Comparison of ENCODE assay signal across 12 cellular contexts in the genomic region with DNA sequence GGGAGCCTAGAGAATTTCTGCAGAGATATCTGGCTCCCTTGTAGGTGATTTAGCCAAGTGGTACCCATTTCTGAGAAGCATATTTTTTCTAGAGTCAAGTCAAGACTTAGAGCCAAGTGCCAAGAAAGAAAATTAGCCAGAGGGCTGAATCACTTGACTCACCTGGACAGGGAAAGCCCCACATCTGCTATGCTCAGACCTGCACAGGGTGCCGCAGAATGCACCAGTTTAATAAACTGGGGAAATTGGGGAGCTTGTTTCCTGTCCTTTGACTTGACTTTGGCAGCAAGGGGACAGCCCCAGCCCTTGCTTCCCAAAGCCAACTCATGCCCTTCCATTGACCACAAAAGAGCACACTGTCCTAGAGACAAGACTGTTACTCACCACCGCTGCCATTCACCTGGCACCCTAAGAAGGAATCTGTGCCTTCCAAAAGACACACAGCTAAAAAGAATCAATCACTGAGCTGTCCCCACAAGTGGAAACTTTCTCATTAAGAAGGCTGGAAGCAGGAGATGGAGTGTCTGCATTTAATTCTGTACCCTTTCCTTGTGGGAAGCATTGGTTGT. TPM values are rescaled to one million over a fixed set of nuclear protein-coding genes. Genes with fewer than 3 reads are reported as not detected.
DNase-seq lines count a peak whose midpoint lies in the region; ATAC-seq, FAIRE-seq and TF ChIP-seq lines count a peak whose summit lies in the region.
"Not testable (repeated sequence)": the region's sequence is repeated elsewhere in the genome, so short reads cannot be mapped to it uniquely, and the experiment has no call there.
"Had no signal": no experiment of that assay in that cellular context is flagged by ENCODE, and none has a peak within 500 bp of the region (broad histone marks: within the 10 kb centered on the region; RNA-seq: fewer than 3 reads in every experiment).

No MANE protein-coding gene starts in this region.

- H3K9me3 ChIP-seq in K562 (replicated peaks; ENCODE audit: control insufficient read depth, insufficient read depth, low read depth, low read length); keratinocyte (ENCODE audit: control insufficient read depth, low read depth, low read length); upper lobe of right lung: not testable (repeated sequence)

- H3K9ac ChIP-seq in K562 (ENCODE audit: insufficient read depth in 1 of 2, low read depth in 2 of 2, low read length in 2 of 2); keratinocyte (ENCODE audit: control insufficient read depth, extremely low read depth, insufficient read depth, low read length): not testable (repeated sequence)

- H3K27me3 Mint-ChIP-seq in GM23338 (ENCODE audit: insufficient read depth, low read depth, poor library complexity); activated T-helper 17 cell treated with anti-CD3 and anti-CD28 coated beads, Interleukin-2, amount 50 U/mL, for 72 hours: not testable (repeated sequence)

- not testable (repeated sequence) for TF ChIP-seq EP300 in K562 (IDR thresholded peaks at IDR 0.05; ENCODE audit: low read length)

- H2AFZ ChIP-seq in GM23338; K562 (ENCODE audit: low read depth, low read length); keratinocyte (ENCODE audit: control insufficient read depth, low read length): not testable (repeated sequence)

- TF ChIP-seq POLR2A in GM12891 (IDR thresholded peaks at IDR 0.05; ENCODE audit: low read depth, low read length); K562 (conservative IDR thresholded peaks at IDR 0.05): not testable (repeated sequence)

- not testable (repeated sequence) for H3K27ac Mint-ChIP-seq in GM23338; activated T-helper 17 cell treated with anti-CD3 and anti-CD28 coated beads, Interleukin-2, amount 50 U/mL, for 72 hours

- H3K79me2 ChIP-seq in GM23338 (replicated peaks; ENCODE audit: insufficient read depth); K562 (ENCODE audit: control insufficient read depth, insufficient read depth, low read length); keratinocyte (ENCODE audit: control insufficient read depth, insufficient read depth, low read length): not testable (repeated sequence)

- H3K4me3 Mint-ChIP-seq in GM23338; activated T-helper 17 cell treated with anti-CD3 and anti-CD28 coated beads, Interleukin-2, amount 50 U/mL, for 72 hours: not testable (repeated sequence)

- not testable (repeated sequence) for H3K4me3 ChIP-seq in GM23338; K562; keratinocyte (ENCODE audit: control insufficient read depth in 2 of 3, extremely low read depth in 1 of 3, insufficient read depth in 2 of 3, low read depth in 1 of 3, low read length in 3 of 3); upper lobe of right lung

- CTCF ChIA-PET in K562 (lab: Yijun Ruan, JAX; ENCODE audit: low intra/inter-chr PET ratio), result not testable (repeated sequence)

- not testable (repeated sequence) for H3K36me3 Mint-ChIP-seq in GM23338 (ENCODE audit: low read depth); activated T-helper 17 cell treated with anti-CD3 and anti-CD28 coated beads, Interleukin-2, amount 50 U/mL, for 72 hours (ENCODE audit: low read depth)

- not testable (repeated sequence) for H3K27ac ChIP-seq in GM23338 (ENCODE audit: low read depth); K562 (ENCODE audit: extremely low read depth, low read depth, low read length); keratinocyte (ENCODE audit: control insufficient read depth, insufficient read depth, low read length); upper lobe of right lung

- not testable (repeated sequence) for H3K9me2 ChIP-seq in GM23338 (ENCODE audit: insufficient read depth)

- not testable (repeated sequence) for BruUV-seq in K562 (replicated peaks; lab: Mats Ljungman, UMichigan)

- not testable (repeated sequence) for H3F3A ChIP-seq in GM23338 (replicated peaks; ENCODE audit: low read depth)

- in situ Hi-C loops in K562 (cut with MboI), result not testable (repeated sequence)

- DNase-seq in GM12891 (ENCODE audit: insufficient read length, low spot score); GM23338 (ENCODE audit: low spot score); K562 (ENCODE audit: extremely low read depth in 1 of 4, low spot score in 3 of 4); keratinocyte (ENCODE audit: low read depth, low spot score); upper lobe of right lung: not testable (repeated sequence)

- not testable (repeated sequence) for H3K9me1 ChIP-seq in K562 (ENCODE audit: control insufficient read depth, insufficient read depth, low read length); keratinocyte (ENCODE audit: control insufficient read depth, extremely low read depth, insufficient read depth, low read length)

- not testable (repeated sequence) for H4K20me1 ChIP-seq in GM23338 (replicated peaks; ENCODE audit: insufficient read depth); K562 (replicated peaks; ENCODE audit: control insufficient read depth, insufficient read depth, low read length); keratinocyte (ENCODE audit: control insufficient read depth, extremely low read depth, insufficient read depth, low read length)

- peak; percentile 13 for FAIRE-seq in GM12891 (lab: Jason Lieb, UNC)
- peak; percentile 81 for FAIRE-seq in K562 (lab: Jason Lieb, UNC)
- FAIRE-seq in keratinocyte (lab: Jason Lieb, UNC), result peak; percentile 99

- not testable (repeated sequence) for H3K4me1 ChIP-seq in GM23338 (ENCODE audit: insufficient read depth); K562 (replicated peaks in 1 of 2; ENCODE audit: control insufficient read depth in 2 of 2, insufficient read depth in 2 of 2, low read length in 2 of 2); keratinocyte (ENCODE audit: control insufficient read depth, extremely low read depth, insufficient read depth, low read length); upper lobe of right lung

- intact Hi-C loops in K562 (cut with micrococcal nuclease); upper lobe of right lung (cut with DNase I): not testable (repeated sequence)

- H3K4me2 ChIP-seq in GM23338; K562 (ENCODE audit: insufficient read depth, low read length); keratinocyte (ENCODE audit: control insufficient read depth, extremely low read depth, insufficient read depth, low read depth, low read length): not testable (repeated sequence)

- not testable (repeated sequence) for H3K9me3 Mint-ChIP-seq in GM23338; activated T-helper 17 cell treated with anti-CD3 and anti-CD28 coated beads, Interleukin-2, amount 50 U/mL, for 72 hours

- TF ChIP-seq CTCF in GM23338 (conservative IDR thresholded peaks at IDR 0.05; ENCODE audit: low read depth in 2 of 2); K562 (IDR thresholded peaks at IDR 0.05 in 2 of 3, conservative IDR thresholded peaks at IDR 0.05 in 1 of 3; ENCODE audit: insufficient read depth in 2 of 3, low read depth in 1 of 3, low read length in 3 of 3); keratinocyte (optimal IDR thresholded peaks at IDR 0.05 in 1 of 3, IDR thresholded peaks at IDR 0.05 in 1 of 3, conservative IDR thresholded peaks at IDR 0.05 in 1 of 3; ENCODE audit: extremely low read depth in 1 of 3, insufficient read depth in 2 of 3, low read length in 3 of 3); upper lobe of right lung (IDR thresholded peaks at IDR 0.05): not testable (repeated sequence)

- TF ChIP-seq RAD21 in K562 (CRISPR knock-in tag; conservative IDR thresholded peaks at IDR 0.05 in 1 of 2, IDR thresholded peaks at IDR 0.05 in 1 of 2), result not testable (repeated sequence)

- POLR2A ChIA-PET in K562 (lab: Yijun Ruan, JAX), result not testable (repeated sequence)

- H3K4me1 Mint-ChIP-seq in GM23338; activated T-helper 17 cell treated with anti-CD3 and anti-CD28 coated beads, Interleukin-2, amount 50 U/mL, for 72 hours: not testable (repeated sequence)

- ATAC-seq in GM23338, result peak; percentile 53
- ATAC-seq in activated CD4-positive, CD25-positive, alpha-beta regulatory T cell treated with anti-CD3 and anti-CD28 coated beads, Interleukin-2, amount 50 U/mL, for 24 hours, result peak; percentile 53 to 66
- peak; percentile 98 for ATAC-seq in activated T-helper 17 cell treated with anti-CD3 and anti-CD28 coated beads, Interleukin-2, amount 50 U/mL, for 72 hours (replicated peaks)
- ATAC-seq in K562, result not testable (repeated sequence)
- ATAC-seq in upper lobe of right lung, result peak; percentile 20

- dilution Hi-C loops in keratinocyte (cut with MboI; ENCODE audit: extremely low pct_ligation_motif_present, low sequenced_read_pairs), result not testable (repeated sequence)

- no CpG with 5 or more reads among the region's 2 CpGs for WGBS in K562 (ENCODE audit: insufficient coverage, low coverage, missing lambda C conversion rate)

- H3K36me3 ChIP-seq in GM23338 (ENCODE audit: insufficient read depth); K562 (ENCODE audit: control insufficient read depth, insufficient read depth, low read length); keratinocyte (ENCODE audit: control insufficient read depth in 2 of 2, extremely low read depth in 1 of 2, insufficient read depth in 2 of 2, low read length in 2 of 2); upper lobe of right lung: not testable (repeated sequence)

- H3K27me3 ChIP-seq in GM23338 (ENCODE audit: insufficient read depth); K562 (ENCODE audit: control insufficient read depth in 2 of 2, insufficient read depth in 2 of 2, low read length in 2 of 2); keratinocyte (ENCODE audit: control insufficient read depth, extremely low read depth, insufficient read depth, low read length); upper lobe of right lung: not testable (repeated sequence)

RNA-seq across cellular contexts. Expression of a gene that starts 28.9 kb away (rescaled TPM):
- 0.01 TPM for polyA plus RNA-seq in GM12891 (2012; ENCODE audit: low read depth, missing spikeins)
- total RNA-seq in GM23338 (2014; rRNA removed; shearing (Covaris generic)), result 1.8 and 2.7 TPM in 2 replicates
- polyA plus RNA-seq in GM23338 (2016; fragmentation: Nextera tagmentation; extraction: Ambion mirVana) (0.44 and 0.57 TPM in 2 replicates), K562 (2011; rRNA removed) (not detected in 2 replicates), K562 (2014; fragmentation: Illumina TruSeq; extraction: Trizol) (not detected in 2 replicates), K562 (2014; fragmentation: Nextera tagmentation; extraction: Ambion mirVana) (not detected), K562 (2014; rRNA removed) (not detected in 2 replicates), keratinocyte (not detected in 3 replicates)
- not detected for total RNA-seq in activated T-helper 17 cell treated with anti-CD3 and anti-CD28 coated beads, Interleukin-2, amount 50 U/mL, for 72 hours
- total RNA-seq in K562 (2011; cell fraction: chromatin; rRNA removed; ENCODE audit: low replicate concordance), result not detected in 2 replicates
- not detected in 2 replicates for total RNA-seq in K562 (2011; cell fraction: nucleolus; rRNA removed)
- not detected in 2 replicates for total RNA-seq in K562 (2011; cell fraction: nucleoplasm; rRNA removed)
- total RNA-seq in K562 (2014; rRNA removed) (not detected in 2 replicates), K562 (2014; rRNA removed; fragmentation: Illumina TruSeq; extraction: Trizol) (not detected in 2 replicates), K562 (2015; rRNA removed; fragmentation: Illumina TruSeq; extraction: Trizol) (not detected in 2 replicates), K562 (2021) (not detected in 2 replicates), upper lobe of right lung (0.55 TPM)
- polyA plus RNA-seq in K562 (2011; cell fraction: cytosol; rRNA removed), result 0.01 TPM in 1 of 2 replicates, not detected in the other
- not detected in 2 replicates for polyA plus RNA-seq in K562 (2011; cell fraction: nucleus; rRNA removed)
- not detected in 2 replicates for polyA plus RNA-seq in K562 (2012)
- polyA minus RNA-seq in K562 (2011; rRNA and poly(A)+ RNA removed), result not detected in 2 replicates
- polyA minus RNA-seq in K562 (2011; cell fraction: cytosol; rRNA and poly(A)+ RNA removed), result not detected in 2 replicates
- not detected in 2 replicates for polyA minus RNA-seq in K562 (2011; cell fraction: nucleus; rRNA and poly(A)+ RNA removed)
- not detected for polyA plus RNA-seq in keratinocyte (2011; ENCODE audit: low read depth)
- not detected in 2 replicates for polyA plus RNA-seq in keratinocyte (2011; cell fraction: cytosol; rRNA removed)
- not detected in 2 replicates for polyA plus RNA-seq in keratinocyte (2011; cell fraction: nucleus; rRNA removed)
- polyA plus RNA-seq in keratinocyte (2012; ENCODE audit: low replicate concordance), result not detected in 2 replicates
- polyA minus RNA-seq in keratinocyte, result not detected in 3 replicates
- polyA minus RNA-seq in keratinocyte (2011; cell fraction: cytosol; rRNA and poly(A)+ RNA removed), result not detected
- not detected in 2 replicates for polyA minus RNA-seq in keratinocyte (2011; cell fraction: nucleus; rRNA and poly(A)+ RNA removed)
- total RNA-seq: A172, GM23248, HT-29 had no signal
- polyA plus RNA-seq: CD4-positive, CD25-positive, alpha-beta regulatory T cell; CD8-positive, alpha-beta memory T cell; GM23248 had no signal
